Comparison of ENCODE assay signal across 4 cellular contexts in the genomic region with DNA sequence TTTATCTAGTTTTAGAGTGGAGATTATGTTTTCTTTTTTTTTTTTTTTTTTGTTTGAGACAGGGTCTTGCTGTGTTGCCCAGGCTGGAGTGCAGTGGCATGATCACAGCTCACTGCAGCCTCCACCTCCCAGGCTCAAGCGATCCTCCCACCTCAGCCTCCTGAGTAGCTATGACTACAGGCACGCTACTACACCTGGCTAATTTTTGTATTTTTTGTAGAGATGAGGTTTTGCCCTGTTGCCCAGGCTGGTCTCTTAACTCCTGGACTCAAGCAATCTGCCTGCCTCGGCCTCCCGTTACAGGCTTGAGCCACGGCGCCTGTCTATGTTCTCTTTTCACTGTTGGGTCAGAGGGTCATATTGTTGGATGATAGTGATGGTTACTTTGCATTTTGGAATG. TPM values are rescaled to one million over a fixed set of nuclear protein-coding genes. Genes with fewer than 3 reads are reported as not detected.
"Had no signal": no experiment of that assay in that cellular context is flagged by ENCODE, and none has a peak within 500 bp of the region (broad histone marks: within the 10 kb centered on the region; RNA-seq: fewer than 3 reads in every experiment).

No MANE protein-coding gene starts in this region.

RNA-seq across cellular contexts. Expression of gene MPV17L, which starts 4.8 kb away (rescaled TPM):
- total RNA-seq: RPMI7951, SJCRH30, SK-MEL-5 had no signal

RNA-seq across cellular contexts. Expression of gene BMERB1, which starts 34.1 kb away (rescaled TPM):
- total RNA-seq: OCI-LY7 had no signal
